In the genomic region with DNA sequence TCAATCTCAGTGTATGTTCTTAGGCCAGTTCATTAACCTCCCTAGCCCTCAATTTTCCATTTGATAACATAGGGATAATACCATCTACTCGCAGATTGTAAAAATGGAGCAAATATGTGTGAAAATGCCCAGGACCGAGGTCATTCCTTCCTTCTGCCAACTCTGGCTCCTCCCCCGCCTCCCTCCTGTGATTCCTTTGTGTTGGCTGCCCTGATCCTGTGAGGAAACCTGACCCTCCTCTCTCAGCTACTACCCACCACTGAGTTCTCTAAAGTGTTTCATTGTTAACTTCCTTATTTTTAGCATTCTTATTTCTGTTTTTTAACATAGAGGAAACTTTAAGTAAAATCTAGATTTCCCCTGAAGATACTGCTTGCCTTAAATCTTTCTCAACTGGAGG, we compare ENCODE assay signal across 13 cellular contexts. TPM values are rescaled to one million over a fixed set of nuclear protein-coding genes. Genes with fewer than 3 reads are reported as not detected.
DNase-seq lines count a peak whose midpoint lies in the region; ATAC-seq, FAIRE-seq and TF ChIP-seq lines count a peak whose summit lies in the region.
"Had no signal": no experiment of that assay in that cellular context is flagged by ENCODE, and none has a peak within 500 bp of the region (broad histone marks: within the 10 kb centered on the region; RNA-seq: fewer than 3 reads in every experiment).

No MANE protein-coding gene starts in this region.

- H3K9ac ChIP-seq in HepG2 (ENCODE audit: insufficient read depth, low read depth, low read length) (no peak overlapping the region), subcutaneous abdominal adipose tissue (ENCODE audit: low read length in 5 of 5) (no peak overlapping the region)

- H3K4me3 ChIP-seq in right lobe of liver, result no peak overlapping the region
- no peak overlapping the region for H3K4me3 ChIP-seq in HepG2 (replicated peaks in 1 of 3; ENCODE audit: insufficient read depth in 1 of 3, low read depth in 2 of 3, low read length in 3 of 3)
- no peak overlapping the region for H3K4me3 ChIP-seq in subcutaneous abdominal adipose tissue (ENCODE audit: low read depth in 1 of 5, low read length in 5 of 5)
- H3K4me3 ChIP-seq: adrenal gland, gastroesophageal sphincter had no signal

- DNase-seq in right lobe of liver (no peak), HepG2 (ENCODE audit: low spot score) (no peak), T-helper 17 cell (no peak), glutamatergic neuron (no peak), HuH-7.5 (ENCODE audit: low spot score) (no peak), COR-L47 (lab: John Stamatoyannopoulos, UW) (no peak)
- DNase-seq: activated CD4-positive, alpha-beta T cell treated with anti-CD3 and anti-CD28 coated beads, Interleukin-2, amount 50 U/mL, for 48 hours; adrenal gland; NCI-H1694 treated with DMSO at 0.1 percent for 48 hours; SW 1271 had no signal

- H3K27ac Mint-ChIP-seq in T-helper 17 cell, result peak overlapping the region; percentile 61
- peak overlapping the region; percentile 28 for H3K27ac Mint-ChIP-seq in glutamatergic neuron (ENCODE audit: unreplicated experiment)

- intact Hi-C loops in right lobe of liver (cut with DNase I), result no loop called here
- intact Hi-C loops in HepG2 (cut with micrococcal nuclease; ENCODE audit: unreplicated experiment), result no loop called here

- H3K4me3 Mint-ChIP-seq in T-helper 17 cell, result no peak overlapping the region
- H3K4me3 Mint-ChIP-seq in glutamatergic neuron (ENCODE audit: unreplicated experiment), result no peak overlapping the region

- TF ChIP-seq EP300 in HepG2 (IDR thresholded peaks at IDR 0.05; ENCODE audit: low read depth in 2 of 2, low read length in 2 of 2), result no peak
- TF ChIP-seq EP300 in HepG2 (CRISPR knock-in tag; IDR thresholded peaks at IDR 0.05; ENCODE audit: borderline replicate concordance), result no peak

- H2AFZ ChIP-seq in HepG2 (ENCODE audit: low read length), result no peak overlapping the region

- H3K4me1 ChIP-seq in right lobe of liver (peaks cover 0 to 6% (median 2%) of the 10 kb centered on the region in 4 donors), HepG2 (ENCODE audit: insufficient read depth, low read length) (no peaks in the 10 kb centered on the region), subcutaneous abdominal adipose tissue (ENCODE audit: control insufficient read depth in 5 of 5, insufficient read depth in 5 of 5, low read length in 5 of 5) (peaks cover 0 to 10% (median 5%) of the 10 kb centered on the region in 5 donors)
- H3K4me1 ChIP-seq: adrenal gland, gastroesophageal sphincter had no signal

- 75% methylated on average over 3 of the region's 3 CpGs for WGBS in right lobe of liver (ENCODE audit: insufficient coverage, low coverage, low lambda C conversion rate, missing lambda C conversion rate)
- WGBS in HepG2 (ENCODE audit: low lambda C conversion rate), result 96% methylated on average over 3 of the region's 3 CpGs

- H3K27me3 ChIP-seq in right lobe of liver, result no peaks in the 10 kb centered on the region
- H3K27me3 ChIP-seq in HepG2 (ENCODE audit: control insufficient read depth in 1 of 2, insufficient read depth in 2 of 2, low read length in 2 of 2), result no peaks in the 10 kb centered on the region
- no peaks in the 10 kb centered on the region for H3K27me3 ChIP-seq in subcutaneous abdominal adipose tissue (ENCODE audit: control insufficient read depth in 5 of 5, insufficient read depth in 4 of 5, low read length in 5 of 5)
- H3K27me3 ChIP-seq: adrenal gland, gastroesophageal sphincter had no signal

- H3K9me3 ChIP-seq in right lobe of liver, result no peaks in the 10 kb centered on the region
- no peaks in the 10 kb centered on the region for H3K9me3 ChIP-seq in HepG2 (ENCODE audit: low read length)
- H3K9me3 ChIP-seq in T-helper 17 cell (ENCODE audit: control insufficient read depth, low read length, poor library complexity, severe bottlenecking), result no peaks in the 10 kb centered on the region
- no peaks in the 10 kb centered on the region for H3K9me3 ChIP-seq in subcutaneous abdominal adipose tissue (ENCODE audit: control insufficient read depth in 5 of 5, low read length in 5 of 5)
- H3K9me3 ChIP-seq: adrenal gland, gastroesophageal sphincter had no signal

- H3K36me3 ChIP-seq in right lobe of liver (peaks cover 0 to 26% (median 5%) of the 10 kb centered on the region in 4 donors), HepG2 (replicated peaks in 1 of 2; ENCODE audit: control insufficient read depth in 1 of 2, insufficient read depth in 2 of 2, low read length in 2 of 2) (peaks cover 2 to 16% of the 10 kb centered on the region in 2 experiments; a peak in 4 of 5 replicates), subcutaneous abdominal adipose tissue (ENCODE audit: control insufficient read depth in 5 of 5, insufficient read depth in 5 of 5, low read length in 5 of 5) (peaks cover 30 to 83% (median 54%) of the 10 kb centered on the region in 5 donors)

- no peaks in the 10 kb centered on the region for H3K79me2 ChIP-seq in HepG2 (ENCODE audit: insufficient read depth, low read length)

- TF ChIP-seq CTCF in right lobe of liver (IDR thresholded peaks at IDR 0.05), result no peak
- TF ChIP-seq CTCF in HepG2 (CRISPR knock-in tag; IDR thresholded peaks at IDR 0.05), result no peak
- no peak for TF ChIP-seq CTCF in glutamatergic neuron (IDR thresholded peaks at IDR 0.05; ENCODE audit: partially characterized antibody, unreplicated experiment)

- peak; percentile 40 to 61 (median 52) for ATAC-seq in right lobe of liver
- ATAC-seq in HepG2, result no peak
- ATAC-seq in T-helper 17 cell, result no peak
- ATAC-seq in HG02884 (IDR thresholded peaks at IDR 0.05; ENCODE audit: unreplicated experiment), result no peak
- ATAC-seq: gastroesophageal sphincter had no signal

- H3K4me1 Mint-ChIP-seq in T-helper 17 cell, result peaks cover 9% of the 10 kb centered on the region
- peaks cover 4% of the 10 kb centered on the region for H3K4me1 Mint-ChIP-seq in glutamatergic neuron (ENCODE audit: low read depth, unreplicated experiment)

- H3K27me3 Mint-ChIP-seq in T-helper 17 cell (no peaks in the 10 kb centered on the region), glutamatergic neuron (ENCODE audit: unreplicated experiment) (no peaks in the 10 kb centered on the region)

- peaks cover 10% of the 10 kb centered on the region for H3K36me3 Mint-ChIP-seq in T-helper 17 cell (ENCODE audit: low read depth)
- peaks cover 9% of the 10 kb centered on the region for H3K36me3 Mint-ChIP-seq in glutamatergic neuron (ENCODE audit: unreplicated experiment)

- CTCF ChIA-PET in HepG2 (lab: Yijun Ruan, JAX; ENCODE audit: low intra/inter-chr PET ratio, low total read pairs), result no interaction called here

- no TSS peak for BruUV-seq in HepG2 (replicated peaks; lab: Mats Ljungman, UMichigan)

- peaks cover 6% of the 10 kb centered on the region for H3K9me3 Mint-ChIP-seq in glutamatergic neuron (ENCODE audit: unreplicated experiment)

- in situ Hi-C loops in HepG2 (cut with HindIII; ENCODE audit: extremely low pct_ligation_motif_present, low pct_unique_long_range_greater_than_20kb), result no loop called here

- H4K20me1 ChIP-seq in HepG2 (ENCODE audit: insufficient read depth, low read length), result no peaks in the 10 kb centered on the region

- TF ChIP-seq POLR2A in right lobe of liver (IDR thresholded peaks at IDR 0.05), result no peak
- no peak for TF ChIP-seq POLR2A in HepG2 (IDR thresholded peaks at IDR 0.05; ENCODE audit: insufficient read depth in 1 of 2, low read depth in 2 of 2, low read length in 2 of 2)

- no peak for TF ChIP-seq RAD21 in HepG2 (CRISPR knock-in tag; IDR thresholded peaks at IDR 0.05)

- no peak overlapping the region for H3K4me2 ChIP-seq in HepG2 (ENCODE audit: low read depth, low read length)

- H3K27ac ChIP-seq in right lobe of liver (no peak overlapping the region), HepG2 (ENCODE audit: extremely low read length, insufficient read depth, low read length) (no peak overlapping the region), subcutaneous abdominal adipose tissue (ENCODE audit: low read depth, low read length) (peak overlapping the region; percentile 7)
- H3K27ac ChIP-seq: gastroesophageal sphincter had no signal

- FAIRE-seq in HepG2 (lab: Jason Lieb, UNC), result no peak

- POLR2A ChIA-PET in HepG2 (lab: Yijun Ruan, JAX), result no interaction called here

RNA-seq across cellular contexts. Expression of a gene that starts 21.6 kb away (rescaled TPM):
- total RNA-seq in right lobe of liver (10 to 100 TPM; 13.6 to 31.4 (median 19.7) TPM), HepG2 (2016; rRNA removed; fragmentation: Illumina TruSeq; extraction: Trizol) (18.5 and 22.6 TPM in 2 replicates), T-helper 17 cell (10 to 100 TPM; 74.3 to 81.2 TPM), glutamatergic neuron (ENCODE audit: unreplicated experiment) (27.1 TPM)
- total RNA-seq in HepG2 (2016; cell fraction: cytosol; rRNA removed; fragmentation: Illumina TruSeq; extraction: Trizol; ENCODE audit: low read depth), result 2.3 and 2.6 TPM in 2 replicates
- total RNA-seq in HepG2 (2016; cell fraction: insoluble cytoplasmic fraction; rRNA removed; fragmentation: Illumina TruSeq; extraction: Trizol), result 18.5 and 23.2 TPM in 2 replicates
- 7.6 and 9.0 TPM in 2 replicates for total RNA-seq in HepG2 (2016; cell fraction: membrane; rRNA removed; fragmentation: Illumina TruSeq; extraction: Trizol)
- 20.3 and 21.3 TPM in 2 replicates for total RNA-seq in HepG2 (2016; cell fraction: nucleus; rRNA removed; fragmentation: Illumina TruSeq; extraction: Trizol)
- 10.6 and 11.5 TPM in 2 replicates for polyA plus RNA-seq in HepG2 (2011; rRNA removed)
- 6.0 and 9.2 TPM in 2 replicates for polyA plus RNA-seq in HepG2 (2011; cell fraction: cytosol; rRNA removed)
- polyA plus RNA-seq in HepG2 (2011; cell fraction: nucleus; rRNA removed), result 7.8 and 8.4 TPM in 2 replicates
- polyA plus RNA-seq in HepG2 (2012), result 13.9 and 14.9 TPM in 2 replicates
- 0.85 and 1.0 TPM in 2 replicates for polyA plus RNA-seq in HepG2 (2016; cell fraction: cytosol; fragmentation: Illumina TruSeq; extraction: Trizol; ENCODE audit: low read depth)
- 18.4 and 20.6 TPM in 2 replicates for polyA plus RNA-seq in HepG2 (2016; cell fraction: insoluble cytoplasmic fraction; fragmentation: Illumina TruSeq; extraction: Trizol; ENCODE audit: low read depth)
- 4.1 and 4.8 TPM in 2 replicates for polyA plus RNA-seq in HepG2 (2016; cell fraction: membrane; fragmentation: Illumina TruSeq; extraction: Trizol; ENCODE audit: low read depth)
- 15.3 and 17.3 TPM in 2 replicates for polyA plus RNA-seq in HepG2 (2016; cell fraction: nucleus; fragmentation: Illumina TruSeq; extraction: Trizol; ENCODE audit: insufficient read depth, low read depth)
- 12.2 and 30.0 TPM in 2 replicates for polyA minus RNA-seq in HepG2 (2011; rRNA and poly(A)+ RNA removed; ENCODE audit: low replicate concordance)
- polyA minus RNA-seq in HepG2 (2011; cell fraction: cytosol; rRNA and poly(A)+ RNA removed), result 14.8 and 21.8 TPM in 2 replicates
- polyA minus RNA-seq in HepG2 (2011; cell fraction: nucleus; rRNA and poly(A)+ RNA removed), result 49.8 and 50.1 TPM in 2 replicates

RNA-seq across cellular contexts. Expression of a gene that starts 56.7 kb away (rescaled TPM):
- total RNA-seq in right lobe of liver, result 10 to 100 TPM; 14.7 to 26.5 (median 18.5) TPM
- total RNA-seq in HepG2 (2016; rRNA removed; fragmentation: Illumina TruSeq; extraction: Trizol), result 6.7 and 13.7 TPM in 2 replicates
- total RNA-seq in HepG2 (2016; cell fraction: cytosol; rRNA removed; fragmentation: Illumina TruSeq; extraction: Trizol; ENCODE audit: low read depth), result 1.8 and 2.2 TPM in 2 replicates
- total RNA-seq in HepG2 (2016; cell fraction: insoluble cytoplasmic fraction; rRNA removed; fragmentation: Illumina TruSeq; extraction: Trizol), result 8.0 and 12.5 TPM in 2 replicates
- total RNA-seq in HepG2 (2016; cell fraction: membrane; rRNA removed; fragmentation: Illumina TruSeq; extraction: Trizol), result 3.0 and 3.5 TPM in 2 replicates
- total RNA-seq in HepG2 (2016; cell fraction: nucleus; rRNA removed; fragmentation: Illumina TruSeq; extraction: Trizol), result 18.3 and 18.9 TPM in 2 replicates
- 10.0 and 10.1 TPM in 2 replicates for polyA plus RNA-seq in HepG2 (2011; rRNA removed)
- polyA plus RNA-seq in HepG2 (2011; cell fraction: cytosol; rRNA removed), result 5.0 and 7.4 TPM in 2 replicates
- 10.6 and 11.1 TPM in 2 replicates for polyA plus RNA-seq in HepG2 (2011; cell fraction: nucleus; rRNA removed)
- 10.4 and 11.3 TPM in 2 replicates for polyA plus RNA-seq in HepG2 (2012)
- 0.95 and 1.3 TPM in 2 replicates for polyA plus RNA-seq in HepG2 (2016; cell fraction: cytosol; fragmentation: Illumina TruSeq; extraction: Trizol; ENCODE audit: low read depth)
- polyA plus RNA-seq in HepG2 (2016; cell fraction: insoluble cytoplasmic fraction; fragmentation: Illumina TruSeq; extraction: Trizol; ENCODE audit: low read depth), result 6.2 and 8.3 TPM in 2 replicates
- polyA plus RNA-seq in HepG2 (2016; cell fraction: membrane; fragmentation: Illumina TruSeq; extraction: Trizol; ENCODE audit: low read depth), result 2.4 TPM in 2 replicates
- polyA plus RNA-seq in HepG2 (2016; cell fraction: nucleus; fragmentation: Illumina TruSeq; extraction: Trizol; ENCODE audit: insufficient read depth, low read depth), result 21.3 and 21.9 TPM in 2 replicates
- 4.3 and 5.8 TPM in 2 replicates for polyA minus RNA-seq in HepG2 (2011; rRNA and poly(A)+ RNA removed; ENCODE audit: low replicate concordance)
- polyA minus RNA-seq in HepG2 (2011; cell fraction: cytosol; rRNA and poly(A)+ RNA removed), result 4.4 and 5.8 TPM in 2 replicates
- polyA minus RNA-seq in HepG2 (2011; cell fraction: nucleus; rRNA and poly(A)+ RNA removed), result 26.1 and 29.2 TPM in 2 replicates
- 10 to 100 TPM; 21.5 to 32.8 TPM for total RNA-seq in T-helper 17 cell
- total RNA-seq in glutamatergic neuron (ENCODE audit: unreplicated experiment), result 14.6 TPM

Comparison
In these comparisons a context has a peak if more than half of its experiments do, and no peak if none do; other contexts are left out.
1. ATAC-seq: peak in right lobe of liver (4 of 4); none in HepG2 (single experiment), T-helper 17 cell (single experiment) and HG02884 (single experiment).